In the genomic region with DNA sequence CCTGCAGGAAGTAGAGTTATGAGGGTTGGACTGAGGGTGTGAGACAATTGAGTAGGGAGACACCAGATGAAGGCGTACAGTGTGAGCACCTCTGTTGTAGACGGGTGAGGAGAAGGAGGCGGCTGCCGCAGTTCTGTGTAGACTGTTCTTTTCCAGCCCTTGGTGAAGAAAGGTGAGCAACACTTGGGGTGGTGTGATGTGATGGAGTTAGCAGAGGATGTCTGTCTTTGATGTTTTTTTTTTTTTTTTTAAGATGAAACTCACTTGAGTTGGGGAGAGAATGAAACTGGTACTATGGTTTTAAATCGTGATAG, we compare ENCODE assay signal across 1 cellular context.
TF ChIP-seq lines count a peak whose summit lies in the region.

No MANE protein-coding gene starts in this region.

TF ChIP-seq in WTC11, 78 proteins besides CTCF, POLR2A, EP300 and RAD21 (continued from another document):
- TF ChIP-seq, protein P1, sequence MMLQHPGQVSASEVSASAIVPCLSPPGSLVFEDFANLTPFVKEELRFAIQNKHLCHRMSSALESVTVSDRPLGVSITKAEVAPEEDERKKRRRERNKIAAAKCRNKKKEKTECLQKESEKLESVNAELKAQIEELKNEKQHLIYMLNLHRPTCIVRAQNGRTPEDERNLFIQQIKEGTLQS (CRISPR knock-in tag; conservative IDR thresholded peaks at IDR 0.05) = no peak
- TF ChIP-seq, protein P2, sequence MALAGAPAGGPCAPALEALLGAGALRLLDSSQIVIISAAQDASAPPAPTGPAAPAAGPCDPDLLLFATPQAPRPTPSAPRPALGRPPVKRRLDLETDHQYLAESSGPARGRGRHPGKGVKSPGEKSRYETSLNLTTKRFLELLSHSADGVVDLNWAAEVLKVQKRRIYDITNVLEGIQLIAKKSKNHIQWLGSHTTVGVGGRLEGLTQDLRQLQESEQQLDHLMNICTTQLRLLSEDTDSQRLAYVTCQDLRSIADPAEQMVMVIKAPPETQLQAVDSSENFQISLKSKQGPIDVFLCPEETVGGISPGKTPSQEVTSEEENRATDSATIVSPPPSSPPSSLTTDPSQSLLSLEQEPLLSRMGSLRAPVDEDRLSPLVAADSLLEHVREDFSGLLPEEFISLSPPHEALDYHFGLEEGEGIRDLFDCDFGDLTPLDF (CRISPR knock-in tag; IDR thresholded peaks at IDR 0.05) = no peak
- TF ChIP-seq, protein P3, sequence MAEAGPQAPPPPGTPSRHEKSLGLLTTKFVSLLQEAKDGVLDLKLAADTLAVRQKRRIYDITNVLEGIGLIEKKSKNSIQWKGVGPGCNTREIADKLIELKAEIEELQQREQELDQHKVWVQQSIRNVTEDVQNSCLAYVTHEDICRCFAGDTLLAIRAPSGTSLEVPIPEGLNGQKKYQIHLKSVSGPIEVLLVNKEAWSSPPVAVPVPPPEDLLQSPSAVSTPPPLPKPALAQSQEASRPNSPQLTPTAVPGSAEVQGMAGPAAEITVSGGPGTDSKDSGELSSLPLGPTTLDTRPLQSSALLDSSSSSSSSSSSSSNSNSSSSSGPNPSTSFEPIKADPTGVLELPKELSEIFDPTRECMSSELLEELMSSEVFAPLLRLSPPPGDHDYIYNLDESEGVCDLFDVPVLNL (CRISPR knock-in tag; IDR thresholded peaks at IDR 0.05; ENCODE audit: borderline replicate concordance, low read depth) = no peak
